ENCODE assay signal across 2 cellular contexts in genomic region chr12:25182765-25183164, GRCh38.
TF ChIP-seq lines count a peak whose summit lies in the region.

No MANE protein-coding gene starts in this region.

TF ChIP-seq in GM23338, 12 proteins besides CTCF, POLR2A, EP300 and RAD21:
- TF ChIP-seq REST (IDR thresholded peaks at IDR 0.05; ENCODE audit: unreplicated experiment): no peak
- no peak for TF ChIP-seq STAT1 (IDR thresholded peaks at IDR 0.05; ENCODE audit: unreplicated experiment)
- TF ChIP-seq EZH2phosphoT487 (IDR thresholded peaks at IDR 0.05; ENCODE audit: unreplicated experiment): no peak
- no peak for TF ChIP-seq CREB1 (CRISPR knock-in tag; IDR thresholded peaks at IDR 0.05; ENCODE audit: low read depth)
- no peak for TF ChIP-seq NANOG (IDR thresholded peaks at IDR 0.05; ENCODE audit: borderline replicate concordance)
- TF ChIP-seq ETS1 (IDR thresholded peaks at IDR 0.05): no peak
- TF ChIP-seq POLR2AphosphoS5 (IDR thresholded peaks at IDR 0.05; ENCODE audit: low read depth): no peak
- TF ChIP-seq ZNF331 (CRISPR knock-in tag; IDR thresholded peaks at IDR 0.05; ENCODE audit: low read depth): no peak
- TF ChIP-seq ZNF114 (CRISPR knock-in tag; IDR thresholded peaks at IDR 0.05): no peak
- no peak for TF ChIP-seq JUNB (IDR thresholded peaks at IDR 0.05; ENCODE audit: unreplicated experiment)
- TF ChIP-seq ZNF462 (CRISPR knock-in tag; IDR thresholded peaks at IDR 0.05): no peak
- no peak for TF ChIP-seq EZH2 (IDR thresholded peaks at IDR 0.05; ENCODE audit: low read depth, unreplicated experiment)

TF ChIP-seq in H1, 55 proteins besides CTCF, POLR2A, EP300 and RAD21:
- TF ChIP-seq ATF2 (IDR thresholded peaks at IDR 0.05; ENCODE audit: low read length): no peak
- TF ChIP-seq MAFK (IDR thresholded peaks at IDR 0.05; ENCODE audit: low read depth, low read length): no peak
- TF ChIP-seq CHD2 (IDR thresholded peaks at IDR 0.05; ENCODE audit: low read length): no peak
- no peak for TF ChIP-seq MAX (IDR thresholded peaks at IDR 0.05)
- no peak for TF ChIP-seq CBX5 (IDR thresholded peaks at IDR 0.05; ENCODE audit: low read depth, low read length)
- no peak for TF ChIP-seq CTBP2 (IDR thresholded peaks at IDR 0.05; ENCODE audit: borderline replicate concordance, insufficient read depth, insufficient read length, low read length)
- no peak for TF ChIP-seq RBBP5 (IDR thresholded peaks at IDR 0.05; ENCODE audit: borderline replicate concordance, low read depth, low read length)
- TF ChIP-seq RFX5 (IDR thresholded peaks at IDR 0.05; ENCODE audit: borderline replicate concordance, low read depth, low read length): no peak
- TF ChIP-seq HDAC6 (IDR thresholded peaks at IDR 0.05; ENCODE audit: low read depth, low read length): no peak
- no peak for TF ChIP-seq SUZ12 (IDR thresholded peaks at IDR 0.05; ENCODE audit: low read length)
- TF ChIP-seq RNF2 (IDR thresholded peaks at IDR 0.05; ENCODE audit: borderline replicate concordance, low read depth, low read length, missing control alignments, poor library complexity, severe bottlenecking): no peak
- TF ChIP-seq TAF7 (optimal IDR thresholded peaks at IDR 0.05; ENCODE audit: borderline replicate concordance, low read depth, low read length): no peak
- no peak for TF ChIP-seq NANOG (IDR thresholded peaks at IDR 0.05; ENCODE audit: insufficient read depth, low read depth, low read length, poor library complexity, severe bottlenecking)
- no peak for TF ChIP-seq EGR1 (IDR thresholded peaks at IDR 0.05; ENCODE audit: borderline replicate concordance, low read depth, low read length)
- TF ChIP-seq FOSL1 (IDR thresholded peaks at IDR 0.05; ENCODE audit: insufficient read depth, low read depth, low read length): no peak
- no peak for TF ChIP-seq CREB1 (IDR thresholded peaks at IDR 0.05)
TF ChIP-seq in H1: peak in this region for 0.
